Comparison of ENCODE assay signal across 22 cellular contexts in the genomic region with DNA sequence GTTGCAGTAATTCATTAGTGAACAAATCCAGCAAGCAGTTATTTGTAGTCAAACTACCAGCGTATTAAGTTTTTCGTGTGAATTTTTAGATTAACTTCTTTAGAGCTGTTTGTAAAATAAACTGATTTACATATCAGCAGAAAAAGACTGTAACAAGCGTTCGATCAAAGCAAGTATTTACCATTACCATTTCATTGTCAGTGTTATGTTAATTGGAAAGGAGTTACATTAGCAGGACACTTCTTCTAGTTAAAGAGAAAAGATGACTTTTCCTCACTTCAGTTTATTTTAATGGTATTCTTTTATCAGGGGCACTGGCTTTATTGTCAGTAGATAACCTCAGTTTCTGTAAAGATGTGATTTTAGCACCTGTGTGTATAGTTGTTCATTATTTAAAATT.
"Had no signal": no experiment of that assay in that cellular context is flagged by ENCODE, and none has a peak within 500 bp of the region (broad histone marks: within the 10 kb centered on the region; RNA-seq: fewer than 3 reads in every experiment).

No MANE protein-coding gene starts in this region.

- H3K36me3 ChIP-seq: prostate gland, uterus had no signal

- H3K4me3 ChIP-seq: esophagus muscularis mucosa, gastroesophageal sphincter, lung, prostate gland, right atrium auricular region, smooth muscle cell, suprapubic skin, transverse colon, upper lobe of right lung, uterus had no signal

- H3K27ac ChIP-seq: esophagus muscularis mucosa, foreskin keratinocyte, parathyroid adenoma, prostate gland, suprapubic skin, transverse colon, upper lobe of right lung had no signal

- H3K27me3 ChIP-seq: esophagus muscularis mucosa, foreskin keratinocyte, gastroesophageal sphincter, right atrium auricular region, suprapubic skin, transverse colon, upper lobe of right lung, uterus had no signal

- H3K4me2 ChIP-seq: smooth muscle cell had no signal

- H3K79me2 ChIP-seq: parathyroid adenoma had no signal

- H2AFZ ChIP-seq: parathyroid adenoma had no signal

- H3K9me3 ChIP-seq: esophagus muscularis mucosa, gastroesophageal sphincter, prostate gland, right atrium auricular region, suprapubic skin, transverse colon, upper lobe of right lung, uterus had no signal

- H3K9ac ChIP-seq: parathyroid adenoma had no signal

- DNase-seq: effector CD8-positive, alpha-beta T cell; endodermal cell; hypothalamus; kidney; natural killer cell; stimulated activated CD4-positive, alpha-beta T cell treated with anti-CD3 and anti-CD28 coated beads, Interleukin-12 subunit alpha, Interleukin-12 subunit beta, amount 100 ng/mL, for 4 hours; stimulated activated CD4-positive, alpha-beta T cell treated with anti-CD3 and anti-CD28 coated beads, Interleukin-1b, Interleukin-23, amount 100 ng/mL, for 48 hours; stimulated activated CD4-positive, alpha-beta T cell treated with anti-CD3 and anti-CD28 coated beads, Interleukin-4, amount 100 ng/mL, for 1 hour; stimulated activated CD8-positive, alpha-beta memory T cell treated with anti-CD3 and anti-CD28 coated beads, Interleukin-4, amount 100 ng/mL, for 48 hours; stimulated activated naive CD8-positive, alpha-beta T cell treated with anti-CD3 and anti-CD28 coated beads, Interleukin-15, amount 100 ng/mL, for 72 hours; transverse colon; upper lobe of right lung; uterus had no signal

- ATAC-seq: gastroesophageal sphincter; stimulated activated naive CD8-positive, alpha-beta T cell treated with anti-CD3 and anti-CD28 coated beads, Interleukin-15, amount 100 ng/mL, for 72 hours had no signal

- H3K4me1 ChIP-seq: foreskin keratinocyte, parathyroid adenoma, prostate gland, suprapubic skin, transverse colon, upper lobe of right lung, uterus had no signal
